Comparison of ENCODE assay signal across 11 cellular contexts in genomic region chr1:156693858-156694562, GRCh38. TPM values are rescaled to one million over a fixed set of nuclear protein-coding genes. Genes with fewer than 3 reads are reported as not detected.
DNase-seq lines count a peak whose midpoint lies in the region; ATAC-seq and TF ChIP-seq lines count a peak whose summit lies in the region.
"Had no signal": no experiment of that assay in that cellular context is flagged by ENCODE, and none has a peak within 500 bp of the region (broad histone marks: within the 10 kb centered on the region; RNA-seq: fewer than 3 reads in every experiment).

No MANE protein-coding gene starts in this region.

- H2AFZ ChIP-seq in neural progenitor cell (replicated peaks) = peak overlapping the region; percentile 35

- peaks cover 4% of the 10 kb centered on the region for H3K27me3 Mint-ChIP-seq in brain
- H3K27me3 Mint-ChIP-seq in neural progenitor cell (ENCODE audit: insufficient read depth, low read depth) = peaks cover 20% of the 10 kb centered on the region

- H3K36me3 Mint-ChIP-seq in brain (peaks cover 14% of the 10 kb centered on the region), neural progenitor cell (peaks cover 15% of the 10 kb centered on the region)

- H3K4me1 ChIP-seq in HUES48 (ENCODE audit: control insufficient read depth, insufficient read depth, low read length) = peaks cover 54% of the 10 kb centered on the region
- peaks cover 53% of the 10 kb centered on the region for H3K4me1 ChIP-seq in neural progenitor cell

- H3K36me3 ChIP-seq in HUES48 (ENCODE audit: control insufficient read depth, insufficient read depth, low read length) (peaks cover 6% of the 10 kb centered on the region), neural progenitor cell (no peaks in the 10 kb centered on the region)

- H3K9me3 Mint-ChIP-seq in brain (no peaks in the 10 kb centered on the region), neural progenitor cell (peaks cover 4% of the 10 kb centered on the region)

- TF ChIP-seq CTCF in brain (conservative IDR thresholded peaks at IDR 0.05) = no peak
- TF ChIP-seq CTCF in neural progenitor cell (IDR thresholded peaks at IDR 0.05) = no peak

- H3K4me1 Mint-ChIP-seq in brain = peaks cover 69% of the 10 kb centered on the region
- peaks cover 70% of the 10 kb centered on the region for H3K4me1 Mint-ChIP-seq in neural progenitor cell

- H4K20me1 ChIP-seq in neural progenitor cell (ENCODE audit: low read depth) = no peaks in the 10 kb centered on the region

- H3K27ac Mint-ChIP-seq in brain (peak overlapping the region in 3 of 5 experiments; percentile 47 to 96 (median 79)), neural progenitor cell (peak overlapping the region; percentile 45)

- H3K9ac ChIP-seq in HUES48 (ENCODE audit: low read depth, low read length) (peak overlapping the region; percentile 19; the same call in 1 of the 2 replicates), neural progenitor cell (no peak overlapping the region)

- peak overlapping the region; percentile 89 for H3K27ac ChIP-seq in HUES48 (ENCODE audit: low read depth, low read length)
- H3K27ac ChIP-seq in neural progenitor cell = peak overlapping the region; percentile 35

- peak overlapping the region; percentile 13; the same call in 1 of the 2 replicates for H3K4me3 ChIP-seq in HUES48 (ENCODE audit: low read depth, low read length)
- peak overlapping the region; percentile 32 for H3K4me3 ChIP-seq in neural progenitor cell

- ATAC-seq in HG03025 (IDR thresholded peaks at IDR 0.05; ENCODE audit: low FRiP score, unreplicated experiment) = no peak
- no peak for ATAC-seq in GM21381 (IDR thresholded peaks at IDR 0.05; ENCODE audit: unreplicated experiment)
- no peak for ATAC-seq in HG02970 (IDR thresholded peaks at IDR 0.05; ENCODE audit: low FRiP score, unreplicated experiment)

- peak; percentile 35 for DNase-seq in neural progenitor cell (ENCODE audit: low spot score)
- DNase-seq: activated CD4-positive, alpha-beta T cell treated with anti-CD3 and anti-CD28 coated beads, Interleukin-2, amount 50 U/mL, for 48 hours; anterior cingulate cortex; glutamatergic neuron; KG1; occipital lobe had no signal

- H3K9me3 ChIP-seq in HUES48 (ENCODE audit: control insufficient read depth, insufficient read depth, low read length) (no peaks in the 10 kb centered on the region), neural progenitor cell (ENCODE audit: low read depth) (no peaks in the 10 kb centered on the region)

- H3K4me3 Mint-ChIP-seq in brain = peak overlapping the region in 1 of 5 experiments; percentile 70
- peak overlapping the region; percentile 42 for H3K4me3 Mint-ChIP-seq in neural progenitor cell

- H3K4me2 ChIP-seq in neural progenitor cell = peak overlapping the region; percentile 84

- peaks cover 61% of the 10 kb centered on the region for H3F3A ChIP-seq in neural progenitor cell (ENCODE audit: low read depth)

- no peaks in the 10 kb centered on the region for H3K79me2 ChIP-seq in neural progenitor cell (ENCODE audit: low read depth)

- H3K27me3 ChIP-seq in HUES48 (ENCODE audit: control insufficient read depth, insufficient read depth, low read length) (peaks cover 8% of the 10 kb centered on the region; the same call in 1 of the 2 replicates), neural progenitor cell (peaks cover 15% of the 10 kb centered on the region)

RNA-seq across cellular contexts. Expression of gene CRABP2, which starts 11.4 kb away (rescaled TPM):
- 10.5 TPM for polyA plus RNA-seq in brain (ENCODE audit: insufficient read depth, low read depth, low replicate concordance)
- total RNA-seq in neural progenitor cell (ENCODE audit: low replicate concordance) = 110 and 156 TPM in 2 replicates

RNA-seq across cellular contexts. Expression of gene NES, which starts 16.8 kb away (rescaled TPM):
- 12.7 TPM for polyA plus RNA-seq in brain (ENCODE audit: insufficient read depth, low read depth, low replicate concordance)
- 83.8 and 219 TPM in 2 replicates for total RNA-seq in neural progenitor cell (ENCODE audit: low replicate concordance)

RNA-seq across cellular contexts. Expression of gene METTL25B, which starts 34.3 kb away (rescaled TPM):
- polyA plus RNA-seq in brain (ENCODE audit: insufficient read depth, low read depth, low replicate concordance) = 46.8 TPM
- total RNA-seq in neural progenitor cell (ENCODE audit: low replicate concordance) = 21.4 and 26.5 TPM in 2 replicates

RNA-seq across cellular contexts. Expression of gene ISG20L2, which starts 34.6 kb away (rescaled TPM):
- 41.5 TPM for polyA plus RNA-seq in brain (ENCODE audit: insufficient read depth, low read depth, low replicate concordance)
- total RNA-seq in neural progenitor cell (ENCODE audit: low replicate concordance) = 17.4 and 23.7 TPM in 2 replicates

RNA-seq across cellular contexts. Expression of gene MRPL24, which starts 46.9 kb away (rescaled TPM):
- 111 TPM for polyA plus RNA-seq in brain (ENCODE audit: insufficient read depth, low read depth, low replicate concordance)
- 21.4 and 24.7 TPM in 2 replicates for total RNA-seq in neural progenitor cell (ENCODE audit: low replicate concordance)
